Comparison of ENCODE assay signal across 18 cellular contexts in genomic region chr11:110125632-110126031, GRCh38. TPM values are rescaled to one million over a fixed set of nuclear protein-coding genes. Genes with fewer than 3 reads are reported as not detected.
DNase-seq lines count a peak whose midpoint lies in the region; ATAC-seq and TF ChIP-seq lines count a peak whose summit lies in the region.
"Had no signal": no experiment of that assay in that cellular context is flagged by ENCODE, and none has a peak within 500 bp of the region (broad histone marks: within the 10 kb centered on the region; RNA-seq: fewer than 3 reads in every experiment).

No MANE protein-coding gene starts in this region.

- H2AFZ ChIP-seq in trophoblast cell (ENCODE audit: insufficient read depth, low read length, poor library complexity): no peak overlapping the region

- H3K9ac ChIP-seq in trophoblast cell (ENCODE audit: low read length): no peak overlapping the region

- CTCF ChIA-PET in WTC11 (lab: Charles Lee): interaction anchor here (0.7 kb wide), 1 partner anchor 47 kb away, joined by 3 read pairs; no protein-coding TSS in a partner anchor

- peaks cover 42% of the 10 kb centered on the region for H3K4me1 Mint-ChIP-seq in WTC11
- H3K4me1 Mint-ChIP-seq in type B pancreatic cell (ENCODE audit: unreplicated experiment): peaks cover 28% of the 10 kb centered on the region
- H3K4me1 Mint-ChIP-seq: memory B cell had no signal

- H3K27me3 ChIP-seq in trophoblast cell (ENCODE audit: insufficient read depth, low read length) (no peaks in the 10 kb centered on the region), BE2C (no peaks in the 10 kb centered on the region)

- H3K27me3 Mint-ChIP-seq in WTC11 (ENCODE audit: low read depth): no peaks in the 10 kb centered on the region
- no peaks in the 10 kb centered on the region for H3K27me3 Mint-ChIP-seq in type B pancreatic cell

- no peak overlapping the region for H3K18ac ChIP-seq in trophoblast cell (ENCODE audit: low read length)

- H3K4me1 ChIP-seq in trophoblast cell (ENCODE audit: control insufficient read depth in 1 of 2, insufficient read depth in 2 of 2, low read length in 2 of 2) (peaks cover 12 to 19% of the 10 kb centered on the region in 2 experiments), BE2C (peaks cover 6% of the 10 kb centered on the region)

- DNase-seq in ELR (ENCODE audit: low read depth) (peak; percentile 81), WTC11 (ENCODE audit: low spot score) (no peak), foreskin fibroblast (peak; percentile 74 to 87), trophoblast cell (peak; percentile 72 to 87), type B pancreatic cell (ENCODE audit: extremely low spot score, unreplicated experiment) (no peak), BE2C (no peak)
- DNase-seq: C1 segment of cervical spinal cord; DND-41; NCI-H1105; NCI-H446 treated with DMSO at 0.1 percent for 48 hours; stimulated activated CD4-positive, alpha-beta T cell treated with anti-CD3 and anti-CD28 coated beads, Interleukin-2, amount 100 ng/mL, for 48 hours; stimulated activated naive CD4-positive, alpha-beta T cell treated with Interleukin-2 at 50 U/mL for 16 hours; T-helper 2 cell had no signal

- 0 out of 2 replicates have a peak overlapping the region, but pooled peaks have one; percentile 32 for H3K27ac Mint-ChIP-seq in WTC11
- H3K27ac Mint-ChIP-seq in type B pancreatic cell: no peak overlapping the region
- H3K27ac Mint-ChIP-seq: activated T-helper 2 cell treated with anti-CD3 and anti-CD28 coated beads, Interferon-gamma antibody, Interleukin-2, Interleukin-4, amounts not matched to agents 10 μg/mL and 5 μg/mL and 100 μg/mL, durations not matched to agents 14 hours and 24 hours and 36 hours; memory B cell had no signal

- H3K9me3 ChIP-seq in trophoblast cell (ENCODE audit: insufficient read depth, low read depth, low read length) (no peaks in the 10 kb centered on the region), BE2C (no peaks in the 10 kb centered on the region)
- H3K9me3 ChIP-seq: HAP-1 had no signal

- H3K4ac ChIP-seq in trophoblast cell (ENCODE audit: low read depth, low read length): no peak overlapping the region

- WGBS in trophoblast cell (ENCODE audit: extremely low coverage, insufficient coverage, insufficient read length): no CpG with 5 or more reads among the region's 4 CpGs

- no peak overlapping the region for H3K14ac ChIP-seq in trophoblast cell (ENCODE audit: low read length)

- H3K79me2 ChIP-seq in trophoblast cell (ENCODE audit: control insufficient read depth, insufficient read depth, low read length, poor library complexity): no peaks in the 10 kb centered on the region

- no peaks in the 10 kb centered on the region for H3K36me3 ChIP-seq in trophoblast cell (ENCODE audit: control insufficient read depth in 1 of 2, insufficient read depth in 2 of 2, low read length in 2 of 2)
- H3K36me3 ChIP-seq in BE2C: no peaks in the 10 kb centered on the region
- H3K36me3 ChIP-seq: HAP-1 had no signal

- H2BK12ac ChIP-seq in trophoblast cell (ENCODE audit: low read length): peak overlapping the region; percentile 89

- H3K36me3 Mint-ChIP-seq in WTC11 (no peaks in the 10 kb centered on the region; the same call in 1 of the 2 replicates), type B pancreatic cell (peaks cover 16% of the 10 kb centered on the region)
- H3K36me3 Mint-ChIP-seq: memory B cell had no signal

- no peak overlapping the region for H3K23ac ChIP-seq in trophoblast cell (ENCODE audit: low read length)

- no peak overlapping the region for H3K4me3 ChIP-seq in foreskin fibroblast (ENCODE audit: low read depth in 1 of 2, low read length in 2 of 2)
- H3K4me3 ChIP-seq in trophoblast cell (ENCODE audit: low read depth, low read length): no peak overlapping the region
- no peak overlapping the region for H3K4me3 ChIP-seq in BE2C (ENCODE audit: low read depth, low read length)
- H3K4me3 ChIP-seq: HAP-1 had no signal

- no peak overlapping the region for H2AK5ac ChIP-seq in trophoblast cell (ENCODE audit: low read length)

- no peak for TF ChIP-seq CTCF in WTC11 (IDR thresholded peaks at IDR 0.05)
- TF ChIP-seq CTCF in foreskin fibroblast (IDR thresholded peaks at IDR 0.05; ENCODE audit: low read depth, low read length): no peak
- no peak for TF ChIP-seq CTCF in type B pancreatic cell (conservative IDR thresholded peaks at IDR 0.05)
- TF ChIP-seq CTCF in BE2C (IDR thresholded peaks at IDR 0.05; ENCODE audit: low read depth, low read length): no peak

- peak overlapping the region; percentile 47 for H4K8ac ChIP-seq in trophoblast cell (ENCODE audit: low read depth, low read length)

- peak overlapping the region; percentile 64 for H3K27ac ChIP-seq in trophoblast cell (ENCODE audit: low read depth, low read length)

- peak overlapping the region; percentile 71 for H2BK5ac ChIP-seq in trophoblast cell (ENCODE audit: low read depth, low read length, poor library complexity)

- H3K4me3 Mint-ChIP-seq in WTC11: no peak overlapping the region
- no peak overlapping the region for H3K4me3 Mint-ChIP-seq in type B pancreatic cell
- H3K4me3 Mint-ChIP-seq: memory B cell had no signal

- POLR2A ChIA-PET in WTC11 (lab: Charles Lee): no interaction called here

- peaks cover 19% of the 10 kb centered on the region for H3K79me1 ChIP-seq in trophoblast cell (ENCODE audit: low read length)

- no peak overlapping the region for H4K91ac ChIP-seq in trophoblast cell (ENCODE audit: low read depth, low read length)

- no peak overlapping the region for H4K12ac ChIP-seq in trophoblast cell (ENCODE audit: low read depth, low read length)

- H3K9me3 Mint-ChIP-seq in WTC11: no peaks in the 10 kb centered on the region
- H3K9me3 Mint-ChIP-seq in type B pancreatic cell: peaks cover 7% of the 10 kb centered on the region
- H3K9me3 Mint-ChIP-seq: activated T-helper 2 cell treated with anti-CD3 and anti-CD28 coated beads, Interferon-gamma antibody, Interleukin-2, Interleukin-4, amounts not matched to agents 10 μg/mL and 5 μg/mL and 100 μg/mL, durations not matched to agents 14 hours and 24 hours and 36 hours; memory B cell had no signal

- no peak overlapping the region for H2BK120ac ChIP-seq in trophoblast cell (ENCODE audit: insufficient read depth, low read length, poor library complexity)

- H3K4me2 ChIP-seq in trophoblast cell (ENCODE audit: low read length): peak overlapping the region; percentile 27

- ATAC-seq in WTC11 (no peak), HG03439 (IDR thresholded peaks at IDR 0.05; ENCODE audit: unreplicated experiment) (no peak), GM19351 (IDR thresholded peaks at IDR 0.05; ENCODE audit: unreplicated experiment) (no peak)

TF ChIP-seq in WTC11, 78 proteins besides CTCF, POLR2A, EP300 and RAD21:
- TF ChIP-seq ZNF121 (CRISPR knock-in tag; IDR thresholded peaks at IDR 0.05) (peak; percentile 74), ZBTB21 (CRISPR knock-in tag; IDR thresholded peaks at IDR 0.05; ENCODE audit: borderline replicate concordance) (no peak)

RNA-seq across cellular contexts. Expression of gene ZC3H12C, which starts 32.4 kb away (rescaled TPM):
- total RNA-seq in WTC11 (2021) (2.4 to 3.1 TPM (median 2.8 TPM) in 3 replicates), type B pancreatic cell (ENCODE audit: low replicate concordance) (11.8 and 12.3 TPM in 2 replicates)
- 8.1 and 8.4 TPM in 2 replicates for polyA plus RNA-seq in trophoblast cell (2013)
- polyA plus RNA-seq in BE2C (2012; ENCODE audit: insufficient read depth, insufficient read length, low read depth): 4.1 TPM

Comparison
In these comparisons a context has a peak if more than half of its experiments do, and no peak if none do; other contexts are left out.
1. DNase-seq: peak in ELR (single experiment), foreskin fibroblast (2 of 2) and trophoblast cell (2 of 2); none in WTC11 (single experiment), type B pancreatic cell (single experiment) and BE2C (single experiment).